In genomic region chr10:89701238-89702120, GRCh38 we compare ENCODE assay signal across 8 cellular contexts. TPM values are rescaled to one million over a fixed set of nuclear protein-coding genes. Genes with fewer than 3 reads are reported as not detected.
DNase-seq lines count a peak whose midpoint lies in the region; ATAC-seq and TF ChIP-seq lines count a peak whose summit lies in the region.

A gene with protein sequence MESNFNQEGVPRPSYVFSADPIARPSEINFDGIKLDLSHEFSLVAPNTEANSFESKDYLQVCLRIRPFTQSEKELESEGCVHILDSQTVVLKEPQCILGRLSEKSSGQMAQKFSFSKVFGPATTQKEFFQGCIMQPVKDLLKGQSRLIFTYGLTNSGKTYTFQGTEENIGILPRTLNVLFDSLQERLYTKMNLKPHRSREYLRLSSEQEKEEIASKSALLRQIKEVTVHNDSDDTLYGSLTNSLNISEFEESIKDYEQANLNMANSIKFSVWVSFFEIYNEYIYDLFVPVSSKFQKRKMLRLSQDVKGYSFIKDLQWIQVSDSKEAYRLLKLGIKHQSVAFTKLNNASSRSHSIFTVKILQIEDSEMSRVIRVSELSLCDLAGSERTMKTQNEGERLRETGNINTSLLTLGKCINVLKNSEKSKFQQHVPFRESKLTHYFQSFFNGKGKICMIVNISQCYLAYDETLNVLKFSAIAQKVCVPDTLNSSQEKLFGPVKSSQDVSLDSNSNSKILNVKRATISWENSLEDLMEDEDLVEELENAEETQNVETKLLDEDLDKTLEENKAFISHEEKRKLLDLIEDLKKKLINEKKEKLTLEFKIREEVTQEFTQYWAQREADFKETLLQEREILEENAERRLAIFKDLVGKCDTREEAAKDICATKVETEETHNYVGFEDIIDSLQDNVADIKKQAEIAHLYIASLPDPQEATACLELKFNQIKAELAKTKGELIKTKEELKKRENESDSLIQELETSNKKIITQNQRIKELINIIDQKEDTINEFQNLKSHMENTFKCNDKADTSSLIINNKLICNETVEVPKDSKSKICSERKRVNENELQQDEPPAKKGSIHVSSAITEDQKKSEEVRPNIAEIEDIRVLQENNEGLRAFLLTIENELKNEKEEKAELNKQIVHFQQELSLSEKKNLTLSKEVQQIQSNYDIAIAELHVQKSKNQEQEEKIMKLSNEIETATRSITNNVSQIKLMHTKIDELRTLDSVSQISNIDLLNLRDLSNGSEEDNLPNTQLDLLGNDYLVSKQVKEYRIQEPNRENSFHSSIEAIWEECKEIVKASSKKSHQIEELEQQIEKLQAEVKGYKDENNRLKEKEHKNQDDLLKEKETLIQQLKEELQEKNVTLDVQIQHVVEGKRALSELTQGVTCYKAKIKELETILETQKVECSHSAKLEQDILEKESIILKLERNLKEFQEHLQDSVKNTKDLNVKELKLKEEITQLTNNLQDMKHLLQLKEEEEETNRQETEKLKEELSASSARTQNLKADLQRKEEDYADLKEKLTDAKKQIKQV (N-terminal part only) (plus strand): TSS chr10:89701590. CDS start chr10:89705295, 3,705 bp downstream.

- no peaks in the 10 kb centered on the region for H3K36me3 ChIP-seq in CD4-positive, alpha-beta memory T cell (ENCODE audit: insufficient read depth, low read length)
- H3K36me3 ChIP-seq in liver (ENCODE audit: control insufficient read depth in 4 of 4, insufficient read depth in 3 of 4, low read depth in 1 of 4, low read length in 3 of 4): no peaks in the 10 kb centered on the region

- no peaks in the 10 kb centered on the region for H3K9me3 Mint-ChIP-seq in CD4-positive, alpha-beta memory T cell
- H3K9me3 Mint-ChIP-seq in activated CD4-positive, alpha-beta memory T cell treated with anti-CD3 and anti-CD28 coated beads for 36 hours: no peaks in the 10 kb centered on the region

- peak; percentile 98 for ATAC-seq in GM19452 (IDR thresholded peaks at IDR 0.05; ENCODE audit: unreplicated experiment)

- H3K27ac ChIP-seq in CD4-positive, alpha-beta memory T cell (ENCODE audit: low read depth, low read length): peak within 1 kb of the TSS; percentile 75
- H3K27ac ChIP-seq in dorsolateral prefrontal cortex (peak within 1 kb of the TSS in 57 of 59 donors; percentile 6 to 95 (median 80)), liver (ENCODE audit: low read depth in 1 of 2, low read length in 2 of 2) (peak within 1 kb of the TSS; percentile 91 to 94)

- peak within 1 kb of the TSS; percentile 74 to 99 for H3K4me3 ChIP-seq in CD4-positive, alpha-beta memory T cell (ENCODE audit: low read length in 2 of 2)
- H3K4me3 ChIP-seq in dorsolateral prefrontal cortex: peak within 1 kb of the TSS; percentile 49 to 98 (median 80)
- peak within 1 kb of the TSS; percentile 58 to 98 (median 97) for H3K4me3 ChIP-seq in liver (ENCODE audit: low read depth in 1 of 3, low read length in 3 of 3)

- TF ChIP-seq CTCF in dorsolateral prefrontal cortex (IDR thresholded peaks at IDR 0.05 in 54 of 56, conservative IDR thresholded peaks at IDR 0.05 in 2 of 56; ENCODE audit: low read depth in 1 of 56, partially characterized antibody in 56 of 56): peak; percentile 34 to 85 (median 67)
- TF ChIP-seq CTCF in liver (IDR thresholded peaks at IDR 0.05; ENCODE audit: low read depth, low read length, missing input control): peak; percentile 43

- peak within 1 kb of the TSS; percentile 72 to 97 for H3K9ac ChIP-seq in liver (ENCODE audit: low read depth in 1 of 2, low read length in 2 of 2)

- WGBS in liver: under 1% methylated on average over 48 of the region's 48 CpGs

- H3K4me1 Mint-ChIP-seq in CD4-positive, alpha-beta memory T cell: peaks cover 21 to 53% (median 33%) of the 10 kb centered on the region in 4 donors
- H3K4me1 Mint-ChIP-seq in activated CD4-positive, alpha-beta memory T cell treated with anti-CD3 and anti-CD28 coated beads for 36 hours (ENCODE audit: low read depth): peaks cover 35% of the 10 kb centered on the region

- CTCF ChIA-PET in CD4-positive, alpha-beta memory T cell (lab: Charles Lee; ENCODE audit: partially characterized antibody): interaction anchor here (1.0 to 1.8 kb wide), 6 partner anchors 9 to 138 kb away, joined by 3 to 8 read pairs (median 4); no protein-coding TSS in a partner anchor
- CTCF ChIA-PET in activated CD4-positive, alpha-beta memory T cell treated with anti-CD3 and anti-CD28 coated beads for 36 hours (lab: Charles Lee): interaction anchor here (0.6 to 1.8 kb wide), 6 partner anchors 10 to 282 kb away, joined by 3 to 9 read pairs (median 4); no protein-coding TSS in a partner anchor

- H3K27me3 ChIP-seq in CD4-positive, alpha-beta memory T cell (ENCODE audit: insufficient read depth, low read length): no peaks in the 10 kb centered on the region
- H3K27me3 ChIP-seq in dorsolateral prefrontal cortex: no peaks in the 10 kb centered on the region
- no peaks in the 10 kb centered on the region for H3K27me3 ChIP-seq in liver (ENCODE audit: control insufficient read depth in 4 of 4, insufficient read depth in 4 of 4, low read length in 3 of 4)

- H3K4me1 ChIP-seq in CD4-positive, alpha-beta memory T cell (ENCODE audit: insufficient read depth, low read length): peaks cover 35% of the 10 kb centered on the region
- peaks cover 0 to 27% (median 24%) of the 10 kb centered on the region in 4 donors for H3K4me1 ChIP-seq in liver (ENCODE audit: control insufficient read depth in 4 of 4, insufficient read depth in 4 of 4, low read length in 3 of 4)

- no peaks in the 10 kb centered on the region for H3K9me3 ChIP-seq in CD4-positive, alpha-beta memory T cell (ENCODE audit: control insufficient read depth in 1 of 2, low read length in 2 of 2)
- H3K9me3 ChIP-seq in liver (ENCODE audit: control insufficient read depth in 4 of 4, low read length in 3 of 4): no peaks in the 10 kb centered on the region

- H3K4me3 Mint-ChIP-seq in CD4-positive, alpha-beta memory T cell: peak within 1 kb of the TSS; percentile 97 to 99 (median 99)
- H3K4me3 Mint-ChIP-seq in activated CD4-positive, alpha-beta memory T cell treated with anti-CD3 and anti-CD28 coated beads for 36 hours: peak within 1 kb of the TSS; percentile 88

- peak within 1 kb of the TSS; percentile 97 to 99 (median 99) for H3K27ac Mint-ChIP-seq in CD4-positive, alpha-beta memory T cell
- H3K27ac Mint-ChIP-seq in activated CD4-positive, alpha-beta memory T cell treated with anti-CD3 and anti-CD28 coated beads for 36 hours: peak within 1 kb of the TSS; percentile 95

- intact Hi-C loops in CD4-positive, alpha-beta memory T cell (cut with micrococcal nuclease): loop anchor here (1.0 to 10.0 kb wide), 8 partner anchors 57 to 1839 kb away; partner anchors contain the start of genes FAS, IFIT5, KLLN and LIPA
- intact Hi-C loops in activated CD4-positive, alpha-beta memory T cell treated with anti-CD3 and anti-CD28 coated beads for 36 hours (cut with micrococcal nuclease): loop anchor here (1.0 to 10.0 kb wide), 8 partner anchors 56 to 1713 kb away; partner anchors contain the start of genes HECTD2, IFIT5, LIPA and PANK1
- intact Hi-C loops in dorsolateral prefrontal cortex (cut with DNase I): loop anchor here (2.0 to 10.0 kb wide), 5 partner anchors 57 to 479 kb away; partner anchors contain the start of genes IFIT5 (in 1 of the 2) and PANK1 (in 1 of the 2)

- H3K36me3 Mint-ChIP-seq in CD4-positive, alpha-beta memory T cell: peaks cover 4 to 6% of the 10 kb centered on the region in 2 donors
- H3K36me3 Mint-ChIP-seq in activated CD4-positive, alpha-beta memory T cell treated with anti-CD3 and anti-CD28 coated beads for 36 hours: peaks cover 8% of the 10 kb centered on the region

- H3K27me3 Mint-ChIP-seq in CD4-positive, alpha-beta memory T cell: no peaks in the 10 kb centered on the region
- H3K27me3 Mint-ChIP-seq in activated CD4-positive, alpha-beta memory T cell treated with anti-CD3 and anti-CD28 coated beads for 36 hours: no peaks in the 10 kb centered on the region

- POLR2A ChIA-PET in CD4-positive, alpha-beta memory T cell (lab: Charles Lee; ENCODE audit: partially characterized antibody): interaction anchor here (0.6 to 1.8 kb wide), 20 partner anchors 9 to 1170 kb away, joined by 3 to 13 read pairs (median 4); partner anchors contain the start of genes IFIT1, IFIT2, IFIT5 and LIPA
- POLR2A ChIA-PET in activated CD4-positive, alpha-beta memory T cell treated with anti-CD3 and anti-CD28 coated beads for 36 hours (lab: Charles Lee): interaction anchor here (0.8 to 1.5 kb wide), 8 partner anchors 11 to 287 kb away, joined by 3 to 16 read pairs (median 3); partner anchors contain the start of gene IFIT5

- TF ChIP-seq RAD21 in liver (IDR thresholded peaks at IDR 0.05): peak; percentile 76 to 87

- DNase-seq in CD4-positive, alpha-beta memory T cell: peak; percentile 95 to 97 (median 96)
- DNase-seq in HK-2 (ENCODE audit: unreplicated experiment) (peak; percentile 99), NCI-H82 treated with DMSO at 0.1 percent for 48 hours (lab: John Stamatoyannopoulos, UW; ENCODE audit: unreplicated experiment) (peak; percentile 86), dorsolateral prefrontal cortex (peak; percentile 91 to 97 (median 96))
- peak; percentile 98 for DNase-seq in activated CD4-positive, alpha-beta memory T cell treated with anti-CD3 and anti-CD28 coated beads for 36 hours
- DNase-seq in stimulated activated CD4-positive, alpha-beta T cell treated with anti-CD3 and anti-CD28 coated beads, Interleukin-4, amount 100 ng/mL, for 24 hours: peak; percentile 96

TF ChIP-seq in liver, 16 proteins besides CTCF, POLR2A, EP300 and RAD21 (continues in another document):
- TF ChIP-seq FOXA2 (IDR thresholded peaks at IDR 0.05) (no peak), HNF4A (conservative IDR thresholded peaks at IDR 0.05) (peak; percentile 17 to 27), NR2F2 (IDR thresholded peaks at IDR 0.05) (no peak), SP1 (IDR thresholded peaks at IDR 0.05) (peak; percentile 78), JUND (IDR thresholded peaks at IDR 0.05) (peak in 1 of 2 donors; percentile 31), GABPA (IDR thresholded peaks at IDR 0.05 in 1 of 2, conservative IDR thresholded peaks at IDR 0.05 in 1 of 2) (peak; percentile 53 to 88), FOXA1 (IDR thresholded peaks at IDR 0.05) (no peak), RXRA (IDR thresholded peaks at IDR 0.05) (peak in 1 of 2 donors; percentile 52)
- TF ChIP-seq, protein P1, sequence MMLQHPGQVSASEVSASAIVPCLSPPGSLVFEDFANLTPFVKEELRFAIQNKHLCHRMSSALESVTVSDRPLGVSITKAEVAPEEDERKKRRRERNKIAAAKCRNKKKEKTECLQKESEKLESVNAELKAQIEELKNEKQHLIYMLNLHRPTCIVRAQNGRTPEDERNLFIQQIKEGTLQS (IDR thresholded peaks at IDR 0.05): no peak

RNA-seq across cellular contexts. Expression of the gene that starts here (rescaled TPM):
- 10 to 100 TPM; 20.7 to 21.4 TPM for total RNA-seq in CD4-positive, alpha-beta memory T cell
- polyA plus RNA-seq in CD4-positive, alpha-beta memory T cell: 10 to 100 TPM in 1 of 2 donors, 1 to 10 TPM in 1; 8.0 to 15.8 TPM
- 10 to 100 TPM; 65.3 to 65.6 TPM for total RNA-seq in activated CD4-positive, alpha-beta memory T cell treated with anti-CD3 and anti-CD28 coated beads for 36 hours
- total RNA-seq in dorsolateral prefrontal cortex (1 to 10 TPM; 1.5 to 8.3 (median 4.8) TPM), liver (10 to 100 TPM in 1 of 2 donors, 1 to 10 TPM in 1; 1.3 to 12.9 TPM)
- polyA plus RNA-seq in liver: 1 to 10 TPM in 1 of 2 donors, under 1 TPM in 1; 0.91 to 1.3 TPM

Comparison
In these comparisons a context has a peak if more than half of its experiments do, and no peak if none do; other contexts are left out.
1. Peak in every context shown above with its lines: DNase-seq, ATAC-seq, H3K4me3 ChIP-seq and H3K27ac ChIP-seq.